Comparison of ENCODE assay signal across 7 cellular contexts in genomic region chr13:84460989-84461388, GRCh38.
"Had no signal": no experiment of that assay in that cellular context is flagged by ENCODE, and none has a peak within 500 bp of the region (broad histone marks: within the 10 kb centered on the region; RNA-seq: fewer than 3 reads in every experiment).

No MANE protein-coding gene starts in this region.

- DNase-seq: GDM1, GF-D8 had no signal

- FAIRE-seq: G401.6, GM12891, GM12892, GM18507, GM19239 had no signal
